ENCODE assay signal across 17 cellular contexts in the genomic region with DNA sequence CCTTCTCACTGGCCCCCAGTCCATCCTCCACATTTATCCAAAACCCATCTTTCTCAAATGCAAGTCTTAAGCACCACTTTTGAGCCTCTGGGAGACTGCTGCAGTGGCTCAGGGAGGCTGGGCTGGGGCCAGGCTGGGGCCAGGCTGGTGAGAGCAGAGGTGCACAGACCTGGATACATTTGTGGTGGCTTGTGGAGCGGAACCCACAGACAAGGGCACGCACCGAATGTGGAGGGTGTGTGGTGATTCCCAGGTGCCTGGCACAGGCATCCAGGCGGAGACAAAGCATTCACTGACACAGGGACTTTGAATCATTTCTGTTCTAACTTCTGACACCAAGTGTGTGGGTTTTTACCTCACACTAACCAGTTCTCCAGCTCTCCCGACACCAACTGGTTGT. TPM values are rescaled to one million over a fixed set of nuclear protein-coding genes. Genes with fewer than 3 reads are reported as not detected.
DNase-seq lines count a peak whose midpoint lies in the region; ATAC-seq and TF ChIP-seq lines count a peak whose summit lies in the region.
"Had no signal": no experiment of that assay in that cellular context is flagged by ENCODE, and none has a peak within 500 bp of the region (broad histone marks: within the 10 kb centered on the region; RNA-seq: fewer than 3 reads in every experiment).

No MANE protein-coding gene starts in this region.

- no peaks in the 10 kb centered on the region for H3K36me3 ChIP-seq in trophoblast cell (ENCODE audit: control insufficient read depth in 1 of 2, insufficient read depth in 2 of 2, low read length in 2 of 2)
- H3K36me3 ChIP-seq: adrenal gland had no signal

- TF ChIP-seq CTCF in HL-60 (IDR thresholded peaks at IDR 0.05; ENCODE audit: insufficient read depth, low read length) (no peak), foreskin keratinocyte (conservative IDR thresholded peaks at IDR 0.05) (no peak)

- H3K27ac Mint-ChIP-seq in activated CD4-positive, alpha-beta T cell treated with anti-CD3 and anti-CD28 coated beads, Interleukin-2, amount 10 ng/mL, durations not matched to agents 24 days and 14 days: peak overlapping the region; percentile 95
- H3K27ac Mint-ChIP-seq in central memory CD8-positive, alpha-beta T cell (ENCODE audit: low read depth): peak overlapping the region; percentile 97
- H3K27ac Mint-ChIP-seq: type B pancreatic cell had no signal

- no peak overlapping the region for H3K4me2 ChIP-seq in trophoblast cell (ENCODE audit: low read length)

- no peak overlapping the region for H2BK120ac ChIP-seq in trophoblast cell (ENCODE audit: insufficient read depth, low read length, poor library complexity)

- peak overlapping the region; percentile 15 for H4K91ac ChIP-seq in trophoblast cell (ENCODE audit: low read depth, low read length)

- no peak overlapping the region for H3K4me3 ChIP-seq in HL-60 (replicated peaks; ENCODE audit: insufficient read depth, low read length)
- H3K4me3 ChIP-seq in trophoblast cell (ENCODE audit: low read depth, low read length): no peak overlapping the region
- H3K4me3 ChIP-seq: adrenal gland, mucosa of descending colon had no signal

- no peak overlapping the region for H2AK5ac ChIP-seq in trophoblast cell (ENCODE audit: low read length)

- H3K18ac ChIP-seq in trophoblast cell (ENCODE audit: low read length): no peak overlapping the region

- H3K4me1 ChIP-seq in trophoblast cell (ENCODE audit: control insufficient read depth in 1 of 2, insufficient read depth in 2 of 2, low read length in 2 of 2) (peaks cover 3 to 9% of the 10 kb centered on the region in 2 experiments), foreskin keratinocyte (no peaks in the 10 kb centered on the region)

- H3K23ac ChIP-seq in trophoblast cell (ENCODE audit: low read length): no peak overlapping the region

- H3K14ac ChIP-seq in trophoblast cell (ENCODE audit: low read length): no peak overlapping the region

- H2AFZ ChIP-seq in trophoblast cell (ENCODE audit: insufficient read depth, low read length, poor library complexity): no peak overlapping the region

- H3K79me2 ChIP-seq in trophoblast cell (ENCODE audit: control insufficient read depth, insufficient read depth, low read length, poor library complexity): no peaks in the 10 kb centered on the region

- intact Hi-C loops in activated CD4-positive, alpha-beta T cell treated with anti-CD3 and anti-CD28 coated beads, Interleukin-2, amount 10 ng/mL, durations not matched to agents 24 days and 14 days (cut with micrococcal nuclease): loop anchor here (2.0 to 5.0 kb wide), 2 partner anchors 34 to 52 kb away; no protein-coding TSS in a partner anchor

- no peak overlapping the region for H2BK5ac ChIP-seq in trophoblast cell (ENCODE audit: low read depth, low read length, poor library complexity)

- no peak overlapping the region for H4K8ac ChIP-seq in trophoblast cell (ENCODE audit: low read depth, low read length)

- H3K4me1 Mint-ChIP-seq in activated CD4-positive, alpha-beta T cell treated with anti-CD3 and anti-CD28 coated beads, Interleukin-2, amount 10 ng/mL, durations not matched to agents 24 days and 14 days: peaks cover 52% of the 10 kb centered on the region
- H3K4me1 Mint-ChIP-seq in central memory CD8-positive, alpha-beta T cell: peaks cover 65% of the 10 kb centered on the region

- H3K9me3 ChIP-seq in trophoblast cell (ENCODE audit: insufficient read depth, low read depth, low read length): peaks cover 2% of the 10 kb centered on the region
- H3K9me3 ChIP-seq: adrenal gland, mucosa of descending colon had no signal

- no peaks in the 10 kb centered on the region for H3K9me3 Mint-ChIP-seq in activated CD4-positive, alpha-beta T cell treated with anti-CD3 and anti-CD28 coated beads, Interleukin-2, amount 10 ng/mL, durations not matched to agents 24 days and 14 days
- no peaks in the 10 kb centered on the region for H3K9me3 Mint-ChIP-seq in central memory CD8-positive, alpha-beta T cell
- H3K9me3 Mint-ChIP-seq: type B pancreatic cell had no signal

- peaks cover 2% of the 10 kb centered on the region for H3K79me1 ChIP-seq in trophoblast cell (ENCODE audit: low read length)

- no peaks in the 10 kb centered on the region for H3K36me3 Mint-ChIP-seq in activated CD4-positive, alpha-beta T cell treated with anti-CD3 and anti-CD28 coated beads, Interleukin-2, amount 10 ng/mL, durations not matched to agents 24 days and 14 days (ENCODE audit: low read depth)
- peaks cover 20% of the 10 kb centered on the region for H3K36me3 Mint-ChIP-seq in central memory CD8-positive, alpha-beta T cell (ENCODE audit: insufficient read depth)
- H3K36me3 Mint-ChIP-seq: IgD-negative memory B cell, type B pancreatic cell had no signal

- H2BK12ac ChIP-seq in trophoblast cell (ENCODE audit: low read length): no peak overlapping the region

- H3K4me3 Mint-ChIP-seq in activated CD4-positive, alpha-beta T cell treated with anti-CD3 and anti-CD28 coated beads, Interleukin-2, amount 10 ng/mL, durations not matched to agents 24 days and 14 days: peak overlapping the region; percentile 81
- peak overlapping the region; percentile 84 for H3K4me3 Mint-ChIP-seq in central memory CD8-positive, alpha-beta T cell
- H3K4me3 Mint-ChIP-seq: type B pancreatic cell had no signal

- 0 out of 2 replicates have a peak overlapping the region, but pooled peaks have one; percentile 3 for H3K27ac ChIP-seq in HL-60 (replicated peaks)
- no peak overlapping the region for H3K27ac ChIP-seq in trophoblast cell (ENCODE audit: low read depth, low read length)
- no peak overlapping the region for H3K27ac ChIP-seq in foreskin keratinocyte

- no peak overlapping the region for H3K9ac ChIP-seq in trophoblast cell (ENCODE audit: low read length)

- H3K4ac ChIP-seq in trophoblast cell (ENCODE audit: low read depth, low read length): no peak overlapping the region

- no peaks in the 10 kb centered on the region for H3K27me3 ChIP-seq in HL-60 (ENCODE audit: insufficient read depth, poor library complexity, severe bottlenecking)
- H3K27me3 ChIP-seq in trophoblast cell (ENCODE audit: insufficient read depth, low read length): no peaks in the 10 kb centered on the region
- peaks cover 11% of the 10 kb centered on the region for H3K27me3 ChIP-seq in foreskin keratinocyte
- H3K27me3 ChIP-seq: adrenal gland had no signal

- no CpG with 5 or more reads among the region's 5 CpGs for WGBS in trophoblast cell (ENCODE audit: extremely low coverage, insufficient coverage, insufficient read length)

- no peak for DNase-seq in activated CD4-positive, alpha-beta T cell treated with anti-CD3 and anti-CD28 coated beads, Interleukin-2, amount 10 ng/mL, durations not matched to agents 24 days and 14 days
- DNase-seq in activated CD4-positive, alpha-beta T cell treated with anti-CD3 and anti-CD28 coated beads, Interleukin-2, amount 50 U/mL, for 4 hours: no peak
- DNase-seq in HL-60 (ENCODE audit: low read depth in 1 of 2, low spot score in 1 of 2) (no peak), trophoblast cell (no peak), NCI-H1436 (lab: John Stamatoyannopoulos, UW) (no peak), foreskin keratinocyte (no peak)
- no peak for DNase-seq in central memory CD8-positive, alpha-beta T cell (ENCODE audit: low spot score in 2 of 2)
- DNase-seq in NK-92 treated with Interleukin-12 subunit alpha and Interleukin-12 subunit beta, amount 100 ng/mL, for 24 hours (lab: John Stamatoyannopoulos, UW): no peak
- DNase-seq: adrenal gland; central memory CD4-positive, alpha-beta T cell; hippocampal formation; left colon; mucosa of descending colon; NCI-H69; stimulated activated CD4-positive, alpha-beta T cell treated with anti-CD3 and anti-CD28 coated beads, Interleukin-4, amount 100 ng/mL, for 1 hour had no signal

- H4K12ac ChIP-seq in trophoblast cell (ENCODE audit: low read depth, low read length): no peak overlapping the region

- no peak for ATAC-seq in central memory CD8-positive, alpha-beta T cell (replicated peaks; ENCODE audit: extremely low read depth, poor library complexity, severe bottlenecking)
- no peak for ATAC-seq in foreskin keratinocyte
- ATAC-seq: left colon, mucosa of descending colon had no signal

- no peaks in the 10 kb centered on the region for H3K27me3 Mint-ChIP-seq in activated CD4-positive, alpha-beta T cell treated with anti-CD3 and anti-CD28 coated beads, Interleukin-2, amount 10 ng/mL, durations not matched to agents 24 days and 14 days
- no peaks in the 10 kb centered on the region for H3K27me3 Mint-ChIP-seq in central memory CD8-positive, alpha-beta T cell
- H3K27me3 Mint-ChIP-seq: type B pancreatic cell had no signal

RNA-seq across cellular contexts. Expression of a gene that starts 42.2 kb away (rescaled TPM):
- 48.8 and 49.2 TPM in 2 replicates for total RNA-seq in activated CD4-positive, alpha-beta T cell treated with anti-CD3 and anti-CD28 coated beads, Interleukin-2, amount 10 ng/mL, durations not matched to agents 24 days and 14 days
- 46.8 and 48.8 TPM in 2 replicates for polyA plus RNA-seq in trophoblast cell (2013)
- total RNA-seq in foreskin keratinocyte: 0.31 and 0.63 TPM in 2 replicates
- 0.17 and 0.26 TPM in 2 replicates for polyA plus RNA-seq in foreskin keratinocyte

Comparison
In these comparisons a context has a peak if more than half of its experiments do, and no peak if none do; other contexts are left out.
1. RNA of a gene that starts 42.2 kb away (total RNA-seq): 48.8 to 49.2 TPM in activated CD4-positive, alpha-beta T cell treated with anti-CD3 and anti-CD28 coated beads, Interleukin-2, amount 10 ng/mL, durations not matched to agents 24 days and 14 days; 0.31 to 0.63 TPM in foreskin keratinocyte; every median in the first group is over 10 times any median in the second.